ENCODE assay signal across 13 cellular contexts in the genomic region with DNA sequence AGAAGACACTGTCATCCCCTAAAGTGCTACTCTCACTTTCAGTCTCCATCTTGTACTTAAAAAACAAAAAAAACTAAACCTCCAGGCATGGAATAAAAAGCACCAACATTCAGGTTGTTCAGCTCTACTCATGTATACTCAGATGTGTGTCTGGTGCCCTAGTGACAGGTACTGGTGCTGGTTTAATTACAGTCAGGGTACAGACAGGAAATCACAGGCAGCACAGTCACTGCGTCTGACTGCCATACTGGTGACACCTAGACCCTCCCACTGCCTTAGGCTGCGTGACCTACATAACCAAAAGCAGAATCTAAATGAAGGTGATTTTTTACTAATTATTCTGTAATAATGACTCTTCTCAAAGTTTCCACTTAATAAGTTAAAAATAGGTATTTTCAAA. TPM values are rescaled to one million over a fixed set of nuclear protein-coding genes. Genes with fewer than 3 reads are reported as not detected.
DNase-seq lines count a peak whose midpoint lies in the region; ATAC-seq and TF ChIP-seq lines count a peak whose summit lies in the region.
"Had no signal": no experiment of that assay in that cellular context is flagged by ENCODE, and none has a peak within 500 bp of the region (broad histone marks: within the 10 kb centered on the region; RNA-seq: fewer than 3 reads in every experiment).

ARHGAP32 (minus strand) TSS at position 176 of the 400 bp plus-strand sequence; CDS start at position 49, 127 bp downstream.

- H3K27me3 ChIP-seq in tibial artery, result no peaks in the 10 kb centered on the region

- ATAC-seq in mucosa of descending colon, result peak; percentile 78

- TF ChIP-seq CTCF in chondrocyte (IDR thresholded peaks at IDR 0.05) (no peak), mucosa of descending colon (IDR thresholded peaks at IDR 0.05) (no peak), GM10266 (IDR thresholded peaks at IDR 0.05; ENCODE audit: control insufficient read depth, insufficient read depth, low read depth, missing control alignments) (no peak), tibial artery (IDR thresholded peaks at IDR 0.05) (no peak), GM20000 (IDR thresholded peaks at IDR 0.05; ENCODE audit: extremely low read depth, missing control alignments) (no peak)

- no peaks in the 10 kb centered on the region for H3K9me3 Mint-ChIP-seq in activated naive CD4-positive, alpha-beta T cell treated with anti-CD3 and anti-CD28 coated beads for 36 hours
- peaks cover under 1% of the 10 kb centered on the region for H3K9me3 Mint-ChIP-seq in chondrocyte (ENCODE audit: low read depth)
- H3K9me3 Mint-ChIP-seq: HFFc6 had no signal

- H3K9me3 ChIP-seq in mucosa of descending colon (no peaks in the 10 kb centered on the region), tibial artery (no peaks in the 10 kb centered on the region)

- H3K36me3 ChIP-seq in mucosa of descending colon (ENCODE audit: low read depth), result no peaks in the 10 kb centered on the region
- no peaks in the 10 kb centered on the region for H3K36me3 ChIP-seq in urinary bladder (ENCODE audit: insufficient read depth)
- no peaks in the 10 kb centered on the region for H3K36me3 ChIP-seq in tibial artery

- H3K4me3 ChIP-seq in mucosa of descending colon (no peak within 1 kb of the TSS), urinary bladder (ENCODE audit: low read depth, low read length) (no peak within 1 kb of the TSS), tibial artery (no peak within 1 kb of the TSS)

- H3K27ac ChIP-seq in urinary bladder (ENCODE audit: low read depth) (peak within 1 kb of the TSS; percentile 50), tibial artery (no peak within 1 kb of the TSS)

- no peaks in the 10 kb centered on the region for H3K4me1 Mint-ChIP-seq in activated naive CD4-positive, alpha-beta T cell treated with anti-CD3 and anti-CD28 coated beads for 36 hours (ENCODE audit: low read depth)
- H3K4me1 Mint-ChIP-seq in chondrocyte (ENCODE audit: low read depth), result peaks cover 5% of the 10 kb centered on the region
- H3K4me1 Mint-ChIP-seq: B cell, IgD-negative memory B cell had no signal

- H3K27ac Mint-ChIP-seq in activated naive CD4-positive, alpha-beta T cell treated with anti-CD3 and anti-CD28 coated beads for 36 hours, result no peak within 1 kb of the TSS
- no peak within 1 kb of the TSS for H3K27ac Mint-ChIP-seq in chondrocyte (ENCODE audit: unreplicated experiment)
- H3K27ac Mint-ChIP-seq: B cell, HFFc6, IgD-negative memory B cell had no signal

- H3K4me1 ChIP-seq in mucosa of descending colon (ENCODE audit: low read depth), result peaks cover 19% of the 10 kb centered on the region
- no peaks in the 10 kb centered on the region for H3K4me1 ChIP-seq in urinary bladder (ENCODE audit: insufficient read depth)
- peaks cover 0 to 7% (median 0%) of the 10 kb centered on the region in 4 donors for H3K4me1 ChIP-seq in tibial artery

- no peak within 1 kb of the TSS for H3K4me3 Mint-ChIP-seq in activated naive CD4-positive, alpha-beta T cell treated with anti-CD3 and anti-CD28 coated beads for 36 hours
- H3K4me3 Mint-ChIP-seq in chondrocyte (ENCODE audit: unreplicated experiment), result no peak within 1 kb of the TSS
- H3K4me3 Mint-ChIP-seq: B cell, HFFc6, IgD-negative memory B cell had no signal

- no peaks in the 10 kb centered on the region for H3K27me3 Mint-ChIP-seq in activated naive CD4-positive, alpha-beta T cell treated with anti-CD3 and anti-CD28 coated beads for 36 hours (ENCODE audit: low read depth)
- no peaks in the 10 kb centered on the region for H3K27me3 Mint-ChIP-seq in chondrocyte (ENCODE audit: low read depth)
- H3K27me3 Mint-ChIP-seq: B cell, IgD-negative memory B cell had no signal

- CTCF ChIA-PET in activated naive CD4-positive, alpha-beta T cell treated with anti-CD3 and anti-CD28 coated beads for 36 hours (lab: Charles Lee), result no interaction called here

- 89% methylated on average over 2 of the region's 2 CpGs for whole genome bisulfite sequencing in urinary bladder

- no peaks in the 10 kb centered on the region for H3K36me3 Mint-ChIP-seq in activated naive CD4-positive, alpha-beta T cell treated with anti-CD3 and anti-CD28 coated beads for 36 hours (ENCODE audit: low read depth)
- no peaks in the 10 kb centered on the region for H3K36me3 Mint-ChIP-seq in chondrocyte (ENCODE audit: low read depth)
- H3K36me3 Mint-ChIP-seq: IgD-negative memory B cell had no signal

- intact Hi-C loops in activated naive CD4-positive, alpha-beta T cell treated with anti-CD3 and anti-CD28 coated beads for 36 hours (cut with micrococcal nuclease), result no loop called here
- intact Hi-C loops in mucosa of descending colon (cut with DNase I, micrococcal nuclease), result no loop called here
- intact Hi-C loops in tibial artery (cut with DNase I; ENCODE audit: low total_unique reads), result no loop called here

- peak; percentile 48 for DNase-seq in activated naive CD4-positive, alpha-beta T cell treated with anti-CD3 and anti-CD28 coated beads for 36 hours
- DNase-seq in activated naive CD4-positive, alpha-beta T cell treated with Interleukin-2 at 50 U/mL for 16 hours, result no peak
- DNase-seq in chondrocyte (ENCODE audit: low spot score) (no peak), mucosa of descending colon (no peak), GM10266 (ENCODE audit: extremely low spot score) (no peak), tibial artery (no peak), GM20000 (ENCODE audit: low spot score) (no peak)
- DNase-seq: cerebellar nuclear complex, HFFc6, kidney glomerular epithelial cell had no signal

RNA-seq across cellular contexts. Expression of gene ARHGAP32, which starts in this region (rescaled TPM):
- total RNA-seq in activated naive CD4-positive, alpha-beta T cell treated with anti-CD3 and anti-CD28 coated beads for 36 hours, result 10 to 100 TPM in 1 of 2 experiments, 1 to 10 TPM in 1; 8.9 to 10.3 TPM
- total RNA-seq in chondrocyte (14.6 to 26.1 TPM (median 15.8 TPM) in 3 replicates), mucosa of descending colon (10 to 100 TPM; 44.2 to 95.5 (median 62.0) TPM), urinary bladder (40.0 TPM)
- polyA plus RNA-seq in urinary bladder, result 5.1 TPM
